ENCODE assay signal across 1 cellular context in the genomic region with DNA sequence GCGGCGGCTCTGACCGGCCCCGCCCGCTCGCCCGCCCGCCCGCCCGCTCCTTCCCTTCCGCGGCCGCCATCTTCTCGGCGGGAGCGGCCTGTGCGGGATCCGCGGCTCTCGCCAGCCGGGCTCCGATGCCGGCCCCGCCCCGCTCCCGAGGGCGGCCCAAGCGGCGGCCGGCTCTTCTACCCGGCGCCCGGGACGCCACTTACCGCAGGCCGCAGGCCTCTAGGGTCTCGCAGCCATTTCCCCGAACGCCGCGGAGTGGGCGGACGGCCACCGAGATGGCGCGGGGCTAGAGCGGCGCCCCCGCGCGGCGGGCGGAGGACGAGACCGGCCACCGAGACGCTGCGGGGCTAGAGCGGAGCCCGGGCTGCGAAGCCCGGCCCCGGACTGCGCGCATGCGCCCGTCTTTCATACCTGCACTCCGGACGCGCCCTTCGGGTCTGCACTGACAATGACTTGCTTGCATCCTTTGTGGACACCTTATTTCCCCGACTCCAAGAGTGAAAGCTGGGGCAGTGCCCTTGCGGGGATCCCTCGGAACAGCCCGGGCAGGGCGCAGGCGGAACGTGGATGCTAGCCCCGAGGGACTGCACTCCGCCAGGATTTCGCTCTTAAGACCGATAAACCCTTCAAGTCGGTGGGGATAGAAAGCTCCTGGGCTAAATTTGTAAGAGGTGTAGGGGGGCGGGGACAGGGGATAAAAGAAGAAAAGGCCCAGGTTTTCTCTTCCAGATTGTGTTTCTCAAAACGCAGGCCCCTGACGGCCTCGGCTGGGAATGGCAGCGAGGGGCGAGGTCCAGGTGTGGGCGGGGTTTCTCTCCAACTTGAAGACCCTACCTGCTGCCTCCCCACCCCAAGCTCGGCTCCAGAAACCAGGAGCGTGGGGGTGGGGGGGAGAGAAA.
TF ChIP-seq lines count a peak whose summit lies in the region.

A gene (minus strand): TSS at position 277 of the 899 bp plus-strand sequence.

TF ChIP-seq in WTC11, 78 proteins besides CTCF, POLR2A, EP300 and RAD21 (continued from another document):
- TF ChIP-seq, protein P1, sequence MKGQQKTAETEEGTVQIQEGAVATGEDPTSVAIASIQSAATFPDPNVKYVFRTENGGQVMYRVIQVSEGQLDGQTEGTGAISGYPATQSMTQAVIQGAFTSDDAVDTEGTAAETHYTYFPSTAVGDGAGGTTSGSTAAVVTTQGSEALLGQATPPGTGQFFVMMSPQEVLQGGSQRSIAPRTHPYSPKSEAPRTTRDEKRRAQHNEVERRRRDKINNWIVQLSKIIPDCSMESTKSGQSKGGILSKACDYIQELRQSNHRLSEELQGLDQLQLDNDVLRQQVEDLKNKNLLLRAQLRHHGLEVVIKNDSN (CRISPR knock-in tag; IDR thresholded peaks at IDR 0.05) = no peak
- peak; percentile 12; the same call in 1 of the 2 replicates for TF ChIP-seq FOXK1 (CRISPR knock-in tag; IDR thresholded peaks at IDR 0.05)
- TF ChIP-seq ZNF138 (CRISPR knock-in tag; conservative IDR thresholded peaks at IDR 0.05) = no peak
- no peak for TF ChIP-seq ZNF317 (CRISPR knock-in tag; IDR thresholded peaks at IDR 0.05; ENCODE audit: borderline replicate concordance, low read depth)
- TF ChIP-seq TP53 (CRISPR knock-in tag; IDR thresholded peaks at IDR 0.05) = no peak
- TF ChIP-seq IRF2 (CRISPR knock-in tag; IDR thresholded peaks at IDR 0.05; ENCODE audit: borderline replicate concordance, low read depth) = no peak
- TF ChIP-seq, protein P2, sequence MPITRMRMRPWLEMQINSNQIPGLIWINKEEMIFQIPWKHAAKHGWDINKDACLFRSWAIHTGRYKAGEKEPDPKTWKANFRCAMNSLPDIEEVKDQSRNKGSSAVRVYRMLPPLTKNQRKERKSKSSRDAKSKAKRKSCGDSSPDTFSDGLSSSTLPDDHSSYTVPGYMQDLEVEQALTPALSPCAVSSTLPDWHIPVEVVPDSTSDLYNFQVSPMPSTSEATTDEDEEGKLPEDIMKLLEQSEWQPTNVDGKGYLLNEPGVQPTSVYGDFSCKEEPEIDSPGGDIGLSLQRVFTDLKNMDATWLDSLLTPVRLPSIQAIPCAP (CRISPR knock-in tag; IDR thresholded peaks at IDR 0.05) = no peak; the same call in 1 of the 2 replicates
- no peak for TF ChIP-seq ZNF219 (CRISPR knock-in tag; IDR thresholded peaks at IDR 0.05; ENCODE audit: borderline replicate concordance)
- no peak for TF ChIP-seq NFATC4 (CRISPR knock-in tag; IDR thresholded peaks at IDR 0.05)
- TF ChIP-seq SMAD3 (CRISPR knock-in tag; IDR thresholded peaks at IDR 0.05; ENCODE audit: borderline replicate concordance) = no peak
- 0 out of 2 replicates have a peak, but pooled peaks have one; percentile 68 for TF ChIP-seq CREM (CRISPR knock-in tag; IDR thresholded peaks at IDR 0.05)
- TF ChIP-seq, protein P3, sequence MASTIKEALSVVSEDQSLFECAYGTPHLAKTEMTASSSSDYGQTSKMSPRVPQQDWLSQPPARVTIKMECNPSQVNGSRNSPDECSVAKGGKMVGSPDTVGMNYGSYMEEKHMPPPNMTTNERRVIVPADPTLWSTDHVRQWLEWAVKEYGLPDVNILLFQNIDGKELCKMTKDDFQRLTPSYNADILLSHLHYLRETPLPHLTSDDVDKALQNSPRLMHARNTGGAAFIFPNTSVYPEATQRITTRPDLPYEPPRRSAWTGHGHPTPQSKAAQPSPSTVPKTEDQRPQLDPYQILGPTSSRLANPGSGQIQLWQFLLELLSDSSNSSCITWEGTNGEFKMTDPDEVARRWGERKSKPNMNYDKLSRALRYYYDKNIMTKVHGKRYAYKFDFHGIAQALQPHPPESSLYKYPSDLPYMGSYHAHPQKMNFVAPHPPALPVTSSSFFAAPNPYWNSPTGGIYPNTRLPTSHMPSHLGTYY (CRISPR knock-in tag; IDR thresholded peaks at IDR 0.05) = no peak
- no peak for TF ChIP-seq RELA (CRISPR knock-in tag; IDR thresholded peaks at IDR 0.05; ENCODE audit: borderline replicate concordance)
- TF ChIP-seq CREB1 (CRISPR knock-in tag; IDR thresholded peaks at IDR 0.05) = no peak
- TF ChIP-seq, protein P4, sequence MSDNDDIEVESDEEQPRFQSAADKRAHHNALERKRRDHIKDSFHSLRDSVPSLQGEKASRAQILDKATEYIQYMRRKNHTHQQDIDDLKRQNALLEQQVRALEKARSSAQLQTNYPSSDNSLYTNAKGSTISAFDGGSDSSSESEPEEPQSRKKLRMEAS (CRISPR knock-in tag; IDR thresholded peaks at IDR 0.05) = peak; percentile 12; the same call in 1 of the 2 replicates
- no peak for TF ChIP-seq NFYB (CRISPR knock-in tag; conservative IDR thresholded peaks at IDR 0.05; ENCODE audit: low read depth)
- no peak for TF ChIP-seq ZNF232 (CRISPR knock-in tag; IDR thresholded peaks at IDR 0.05)
- TF ChIP-seq HMGA2 (CRISPR knock-in tag; IDR thresholded peaks at IDR 0.05) = no peak
- TF ChIP-seq GTF2I (CRISPR knock-in tag; conservative IDR thresholded peaks at IDR 0.05) = no peak
- no peak for TF ChIP-seq GRHL2 (CRISPR knock-in tag; IDR thresholded peaks at IDR 0.05; ENCODE audit: insufficient replicate concordance, severe bottlenecking)
- no peak for TF ChIP-seq SOX15 (CRISPR knock-in tag; IDR thresholded peaks at IDR 0.05)
